ENCODE assay signal across 3 cellular contexts in the genomic region with DNA sequence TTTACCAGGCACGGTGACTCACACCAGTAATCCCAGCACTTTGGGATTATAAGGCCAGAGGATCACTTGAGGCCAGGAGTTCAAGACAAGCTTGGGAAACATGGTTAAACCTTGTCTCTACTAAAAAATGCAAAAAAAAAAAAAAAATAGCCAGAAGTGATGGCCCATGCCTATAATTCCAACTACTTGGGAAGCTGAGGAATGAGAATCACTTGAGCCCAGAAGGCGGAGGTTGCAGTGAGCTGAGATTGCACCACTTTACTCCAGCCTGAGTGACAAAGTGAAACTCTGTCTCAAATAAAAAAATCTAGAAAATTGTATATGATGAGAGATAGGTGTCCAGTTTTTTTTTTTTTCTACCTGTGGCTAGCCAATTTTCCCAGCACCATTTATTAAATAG.
"Had no signal": no experiment of that assay in that cellular context is flagged by ENCODE, and none has a peak within 500 bp of the region (broad histone marks: within the 10 kb centered on the region; RNA-seq: fewer than 3 reads in every experiment).

No MANE protein-coding gene starts in this region.

- H3K4me3 ChIP-seq: GM12878 had no signal

- DNase-seq: GDM1, GF-D8 had no signal
